1 cellular context compared by ENCODE assay signal in the genomic region with DNA sequence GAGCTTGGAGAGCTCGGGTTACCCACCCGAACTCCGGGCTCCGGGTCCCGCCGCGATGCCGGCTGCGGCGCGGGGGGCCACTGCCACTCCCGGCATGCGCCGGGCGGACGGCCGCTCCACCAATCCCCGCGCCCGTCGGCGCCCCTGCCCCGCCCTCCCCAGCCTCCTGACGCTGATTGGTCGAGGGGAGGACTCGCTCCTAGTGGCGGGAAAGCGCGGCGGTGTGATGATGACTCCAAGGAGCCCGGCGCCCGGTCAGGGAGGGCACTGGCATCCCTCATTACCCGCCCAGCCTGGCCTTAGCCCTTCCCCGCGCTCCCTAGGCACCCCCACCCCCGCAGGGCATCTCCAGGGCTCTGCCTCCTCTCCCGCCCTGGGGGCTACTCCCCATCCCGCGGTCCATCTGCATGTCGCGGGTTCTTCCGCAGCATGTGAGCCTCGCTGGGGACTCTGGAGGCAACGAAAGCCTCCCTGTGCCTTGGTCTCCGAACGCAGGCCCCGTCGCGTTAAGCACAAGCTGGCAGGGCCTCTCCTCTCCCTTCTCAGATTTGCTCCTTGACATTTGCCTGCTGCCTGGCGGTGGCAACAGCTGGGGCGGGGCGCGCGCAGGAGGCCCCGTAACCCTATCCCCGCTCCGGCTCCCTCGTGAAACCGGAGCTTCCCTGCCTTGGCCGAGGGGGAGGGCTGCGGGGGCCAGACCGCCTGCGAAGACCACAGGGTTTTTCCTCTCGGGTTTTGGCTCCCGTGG.
TF ChIP-seq lines count a peak whose summit lies in the region.

No MANE protein-coding gene starts in this region.

TF ChIP-seq in HEK293, 187 proteins besides CTCF, POLR2A, EP300 and RAD21 (continued from another document and continues in another):
- TF ChIP-seq ZNF521 (tag by site-specific recombination; IDR thresholded peaks at IDR 0.05) = no peak
- TF ChIP-seq ZEB2 (tag by site-specific recombination; IDR thresholded peaks at IDR 0.05) = peak; percentile 74
- TF ChIP-seq, protein P1, sequence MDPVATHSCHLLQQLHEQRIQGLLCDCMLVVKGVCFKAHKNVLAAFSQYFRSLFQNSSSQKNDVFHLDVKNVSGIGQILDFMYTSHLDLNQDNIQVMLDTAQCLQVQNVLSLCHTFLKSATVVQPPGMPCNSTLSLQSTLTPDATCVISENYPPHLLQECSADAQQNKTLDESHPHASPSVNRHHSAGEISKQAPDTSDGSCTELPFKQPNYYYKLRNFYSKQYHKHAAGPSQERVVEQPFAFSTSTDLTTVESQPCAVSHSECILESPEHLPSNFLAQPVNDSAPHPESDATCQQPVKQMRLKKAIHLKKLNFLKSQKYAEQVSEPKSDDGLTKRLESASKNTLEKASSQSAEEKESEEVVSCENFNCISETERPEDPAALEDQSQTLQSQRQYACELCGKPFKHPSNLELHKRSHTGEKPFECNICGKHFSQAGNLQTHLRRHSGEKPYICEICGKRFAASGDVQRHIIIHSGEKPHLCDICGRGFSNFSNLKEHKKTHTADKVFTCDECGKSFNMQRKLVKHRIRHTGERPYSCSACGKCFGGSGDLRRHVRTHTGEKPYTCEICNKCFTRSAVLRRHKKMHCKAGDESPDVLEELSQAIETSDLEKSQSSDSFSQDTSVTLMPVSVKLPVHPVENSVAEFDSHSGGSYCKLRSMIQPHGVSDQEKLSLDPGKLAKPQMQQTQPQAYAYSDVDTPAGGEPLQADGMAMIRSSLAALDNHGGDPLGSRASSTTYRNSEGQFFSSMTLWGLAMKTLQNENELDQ (tag by site-specific recombination; IDR thresholded peaks at IDR 0.05; ENCODE audit: low read depth) = no peak
- TF ChIP-seq ZSCAN23 (tag by site-specific recombination; IDR thresholded peaks at IDR 0.05) = peak; percentile 65; the same call in 1 of the 2 replicates
- no peak for TF ChIP-seq ZNF610 (tag by site-specific recombination; IDR thresholded peaks at IDR 0.05; ENCODE audit: borderline replicate concordance)
- TF ChIP-seq, protein P2, sequence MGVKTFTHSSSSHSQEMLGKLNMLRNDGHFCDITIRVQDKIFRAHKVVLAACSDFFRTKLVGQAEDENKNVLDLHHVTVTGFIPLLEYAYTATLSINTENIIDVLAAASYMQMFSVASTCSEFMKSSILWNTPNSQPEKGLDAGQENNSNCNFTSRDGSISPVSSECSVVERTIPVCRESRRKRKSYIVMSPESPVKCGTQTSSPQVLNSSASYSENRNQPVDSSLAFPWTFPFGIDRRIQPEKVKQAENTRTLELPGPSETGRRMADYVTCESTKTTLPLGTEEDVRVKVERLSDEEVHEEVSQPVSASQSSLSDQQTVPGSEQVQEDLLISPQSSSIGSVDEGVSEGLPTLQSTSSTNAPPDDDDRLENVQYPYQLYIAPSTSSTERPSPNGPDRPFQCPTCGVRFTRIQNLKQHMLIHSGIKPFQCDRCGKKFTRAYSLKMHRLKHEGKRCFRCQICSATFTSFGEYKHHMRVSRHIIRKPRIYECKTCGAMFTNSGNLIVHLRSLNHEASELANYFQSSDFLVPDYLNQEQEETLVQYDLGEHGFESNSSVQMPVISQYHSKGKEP (tag by site-specific recombination; IDR thresholded peaks at IDR 0.05) = 0 out of 2 replicates have a peak, but pooled peaks have one; percentile 3
- TF ChIP-seq, protein P3, sequence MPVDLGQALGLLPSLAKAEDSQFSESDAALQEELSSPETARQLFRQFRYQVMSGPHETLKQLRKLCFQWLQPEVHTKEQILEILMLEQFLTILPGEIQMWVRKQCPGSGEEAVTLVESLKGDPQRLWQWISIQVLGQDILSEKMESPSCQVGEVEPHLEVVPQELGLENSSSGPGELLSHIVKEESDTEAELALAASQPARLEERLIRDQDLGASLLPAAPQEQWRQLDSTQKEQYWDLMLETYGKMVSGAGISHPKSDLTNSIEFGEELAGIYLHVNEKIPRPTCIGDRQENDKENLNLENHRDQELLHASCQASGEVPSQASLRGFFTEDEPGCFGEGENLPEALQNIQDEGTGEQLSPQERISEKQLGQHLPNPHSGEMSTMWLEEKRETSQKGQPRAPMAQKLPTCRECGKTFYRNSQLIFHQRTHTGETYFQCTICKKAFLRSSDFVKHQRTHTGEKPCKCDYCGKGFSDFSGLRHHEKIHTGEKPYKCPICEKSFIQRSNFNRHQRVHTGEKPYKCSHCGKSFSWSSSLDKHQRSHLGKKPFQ (tag by site-specific recombination; IDR thresholded peaks at IDR 0.05) = peak; percentile 22; the same call in 1 of the 2 replicates
- TF ChIP-seq ZNF211 (tag by site-specific recombination; IDR thresholded peaks at IDR 0.05; ENCODE audit: low read depth) = no peak
- TF ChIP-seq TCF7L2 (IDR thresholded peaks at IDR 0.05; ENCODE audit: borderline replicate concordance, low read depth, low read length) = no peak
- TF ChIP-seq ZNF37A (tag by site-specific recombination; IDR thresholded peaks at IDR 0.05) = no peak
- peak; percentile 69; the same call in 1 of the 2 replicates for TF ChIP-seq GFI1B (tag by site-specific recombination; IDR thresholded peaks at IDR 0.05)
- peak; percentile 84 for TF ChIP-seq ZBTB20 (tag by site-specific recombination; IDR thresholded peaks at IDR 0.05)
- peak; percentile 66; the same call in 1 of the 2 replicates for TF ChIP-seq ZNF76 (tag by site-specific recombination; IDR thresholded peaks at IDR 0.05; ENCODE audit: borderline replicate concordance, low read depth)
- TF ChIP-seq, protein P4, sequence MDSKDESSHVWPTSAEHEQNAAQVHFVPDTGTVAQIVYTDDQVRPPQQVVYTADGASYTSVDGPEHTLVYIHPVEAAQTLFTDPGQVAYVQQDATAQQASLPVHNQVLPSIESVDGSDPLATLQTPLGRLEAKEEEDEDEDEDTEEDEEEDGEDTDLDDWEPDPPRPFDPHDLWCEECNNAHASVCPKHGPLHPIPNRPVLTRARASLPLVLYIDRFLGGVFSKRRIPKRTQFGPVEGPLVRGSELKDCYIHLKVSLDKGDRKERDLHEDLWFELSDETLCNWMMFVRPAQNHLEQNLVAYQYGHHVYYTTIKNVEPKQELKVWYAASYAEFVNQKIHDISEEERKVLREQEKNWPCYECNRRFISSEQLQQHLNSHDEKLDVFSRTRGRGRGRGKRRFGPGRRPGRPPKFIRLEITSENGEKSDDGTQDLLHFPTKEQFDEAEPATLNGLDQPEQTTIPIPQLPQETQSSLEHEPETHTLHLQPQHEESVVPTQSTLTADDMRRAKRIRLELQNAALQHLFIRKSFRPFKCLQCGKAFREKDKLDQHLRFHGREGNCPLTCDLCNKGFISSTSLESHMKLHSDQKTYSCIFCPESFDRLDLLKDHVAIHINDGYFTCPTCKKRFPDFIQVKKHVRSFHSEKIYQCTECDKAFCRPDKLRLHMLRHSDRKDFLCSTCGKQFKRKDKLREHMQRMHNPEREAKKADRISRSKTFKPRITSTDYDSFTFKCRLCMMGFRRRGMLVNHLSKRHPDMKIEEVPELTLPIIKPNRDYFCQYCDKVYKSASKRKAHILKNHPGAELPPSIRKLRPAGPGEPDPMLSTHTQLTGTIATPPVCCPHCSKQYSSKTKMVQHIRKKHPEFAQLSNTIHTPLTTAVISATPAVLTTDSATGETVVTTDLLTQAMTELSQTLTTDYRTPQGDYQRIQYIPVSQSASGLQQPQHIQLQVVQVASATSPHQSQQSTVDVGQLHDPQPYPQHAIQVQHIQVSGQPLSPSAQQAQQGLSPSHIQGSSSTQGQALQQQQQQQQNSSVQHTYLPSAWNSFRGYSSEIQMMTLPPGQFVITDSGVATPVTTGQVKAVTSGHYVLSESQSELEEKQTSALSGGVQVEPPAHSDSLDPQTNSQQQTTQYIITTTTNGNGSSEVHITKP (tag by site-specific recombination; IDR thresholded peaks at IDR 0.05) = peak; percentile 52; the same call in 1 of the 2 replicates
- TF ChIP-seq ZIC2 (tag by site-specific recombination; IDR thresholded peaks at IDR 0.05) = peak; percentile 94
- peak; percentile 80 for TF ChIP-seq KLF10 (tag by site-specific recombination; IDR thresholded peaks at IDR 0.05)
- no peak; the same call in 1 of the 2 replicates for TF ChIP-seq YY1 (tag by site-specific recombination; IDR thresholded peaks at IDR 0.05)
- TF ChIP-seq, protein P5, sequence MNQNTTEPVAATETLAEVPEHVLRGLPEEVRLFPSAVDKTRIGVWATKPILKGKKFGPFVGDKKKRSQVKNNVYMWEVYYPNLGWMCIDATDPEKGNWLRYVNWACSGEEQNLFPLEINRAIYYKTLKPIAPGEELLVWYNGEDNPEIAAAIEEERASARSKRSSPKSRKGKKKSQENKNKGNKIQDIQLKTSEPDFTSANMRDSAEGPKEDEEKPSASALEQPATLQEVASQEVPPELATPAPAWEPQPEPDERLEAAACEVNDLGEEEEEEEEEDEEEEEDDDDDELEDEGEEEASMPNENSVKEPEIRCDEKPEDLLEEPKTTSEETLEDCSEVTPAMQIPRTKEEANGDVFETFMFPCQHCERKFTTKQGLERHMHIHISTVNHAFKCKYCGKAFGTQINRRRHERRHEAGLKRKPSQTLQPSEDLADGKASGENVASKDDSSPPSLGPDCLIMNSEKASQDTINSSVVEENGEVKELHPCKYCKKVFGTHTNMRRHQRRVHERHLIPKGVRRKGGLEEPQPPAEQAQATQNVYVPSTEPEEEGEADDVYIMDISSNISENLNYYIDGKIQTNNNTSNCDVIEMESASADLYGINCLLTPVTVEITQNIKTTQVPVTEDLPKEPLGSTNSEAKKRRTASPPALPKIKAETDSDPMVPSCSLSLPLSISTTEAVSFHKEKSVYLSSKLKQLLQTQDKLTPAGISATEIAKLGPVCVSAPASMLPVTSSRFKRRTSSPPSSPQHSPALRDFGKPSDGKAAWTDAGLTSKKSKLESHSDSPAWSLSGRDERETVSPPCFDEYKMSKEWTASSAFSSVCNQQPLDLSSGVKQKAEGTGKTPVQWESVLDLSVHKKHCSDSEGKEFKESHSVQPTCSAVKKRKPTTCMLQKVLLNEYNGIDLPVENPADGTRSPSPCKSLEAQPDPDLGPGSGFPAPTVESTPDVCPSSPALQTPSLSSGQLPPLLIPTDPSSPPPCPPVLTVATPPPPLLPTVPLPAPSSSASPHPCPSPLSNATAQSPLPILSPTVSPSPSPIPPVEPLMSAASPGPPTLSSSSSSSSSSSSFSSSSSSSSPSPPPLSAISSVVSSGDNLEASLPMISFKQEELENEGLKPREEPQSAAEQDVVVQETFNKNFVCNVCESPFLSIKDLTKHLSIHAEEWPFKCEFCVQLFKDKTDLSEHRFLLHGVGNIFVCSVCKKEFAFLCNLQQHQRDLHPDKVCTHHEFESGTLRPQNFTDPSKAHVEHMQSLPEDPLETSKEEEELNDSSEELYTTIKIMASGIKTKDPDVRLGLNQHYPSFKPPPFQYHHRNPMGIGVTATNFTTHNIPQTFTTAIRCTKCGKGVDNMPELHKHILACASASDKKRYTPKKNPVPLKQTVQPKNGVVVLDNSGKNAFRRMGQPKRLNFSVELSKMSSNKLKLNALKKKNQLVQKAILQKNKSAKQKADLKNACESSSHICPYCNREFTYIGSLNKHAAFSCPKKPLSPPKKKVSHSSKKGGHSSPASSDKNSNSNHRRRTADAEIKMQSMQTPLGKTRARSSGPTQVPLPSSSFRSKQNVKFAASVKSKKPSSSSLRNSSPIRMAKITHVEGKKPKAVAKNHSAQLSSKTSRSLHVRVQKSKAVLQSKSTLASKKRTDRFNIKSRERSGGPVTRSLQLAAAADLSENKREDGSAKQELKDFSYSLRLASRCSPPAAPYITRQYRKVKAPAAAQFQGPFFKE (tag by site-specific recombination; IDR thresholded peaks at IDR 0.05; ENCODE audit: borderline replicate concordance) = no peak
- no peak for TF ChIP-seq ZNF350 (tag by site-specific recombination; IDR thresholded peaks at IDR 0.05)
- TF ChIP-seq, protein P6, sequence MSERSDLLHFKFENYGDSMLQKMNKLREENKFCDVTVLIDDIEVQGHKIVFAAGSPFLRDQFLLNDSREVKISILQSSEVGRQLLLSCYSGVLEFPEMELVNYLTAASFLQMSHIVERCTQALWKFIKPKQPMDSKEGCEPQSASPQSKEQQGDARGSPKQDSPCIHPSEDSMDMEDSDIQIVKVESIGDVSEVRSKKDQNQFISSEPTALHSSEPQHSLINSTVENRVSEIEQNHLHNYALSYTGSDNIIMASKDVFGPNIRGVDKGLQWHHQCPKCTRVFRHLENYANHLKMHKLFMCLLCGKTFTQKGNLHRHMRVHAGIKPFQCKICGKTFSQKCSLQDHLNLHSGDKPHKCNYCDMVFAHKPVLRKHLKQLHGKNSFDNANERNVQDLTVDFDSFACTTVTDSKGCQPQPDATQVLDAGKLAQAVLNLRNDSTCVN (tag by site-specific recombination; optimal IDR thresholded peaks at IDR 0.05) = peak; percentile 80
- peak; percentile 91 for TF ChIP-seq EGR2 (tag by site-specific recombination; IDR thresholded peaks at IDR 0.05; ENCODE audit: low read depth)
- TF ChIP-seq ZNF501 (tag by site-specific recombination; IDR thresholded peaks at IDR 0.05) = peak; percentile 80; the same call in 1 of the 2 replicates
- TF ChIP-seq ZNF335 (tag by site-specific recombination; conservative IDR thresholded peaks at IDR 0.05) = peak; percentile 89
- TF ChIP-seq, protein P7, sequence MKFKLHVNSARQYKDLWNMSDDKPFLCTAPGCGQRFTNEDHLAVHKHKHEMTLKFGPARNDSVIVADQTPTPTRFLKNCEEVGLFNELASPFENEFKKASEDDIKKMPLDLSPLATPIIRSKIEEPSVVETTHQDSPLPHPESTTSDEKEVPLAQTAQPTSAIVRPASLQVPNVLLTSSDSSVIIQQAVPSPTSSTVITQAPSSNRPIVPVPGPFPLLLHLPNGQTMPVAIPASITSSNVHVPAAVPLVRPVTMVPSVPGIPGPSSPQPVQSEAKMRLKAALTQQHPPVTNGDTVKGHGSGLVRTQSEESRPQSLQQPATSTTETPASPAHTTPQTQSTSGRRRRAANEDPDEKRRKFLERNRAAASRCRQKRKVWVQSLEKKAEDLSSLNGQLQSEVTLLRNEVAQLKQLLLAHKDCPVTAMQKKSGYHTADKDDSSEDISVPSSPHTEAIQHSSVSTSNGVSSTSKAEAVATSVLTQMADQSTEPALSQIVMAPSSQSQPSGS (tag by site-specific recombination; IDR thresholded peaks at IDR 0.05; ENCODE audit: low read depth) = no peak
- 0 out of 2 replicates have a peak, but pooled peaks have one; percentile 48 for TF ChIP-seq BCL11A (tag by site-specific recombination; IDR thresholded peaks at IDR 0.05; ENCODE audit: low read depth)
- TF ChIP-seq IKZF3 (tag by site-specific recombination; IDR thresholded peaks at IDR 0.05) = peak; percentile 81
- TF ChIP-seq, protein P8, sequence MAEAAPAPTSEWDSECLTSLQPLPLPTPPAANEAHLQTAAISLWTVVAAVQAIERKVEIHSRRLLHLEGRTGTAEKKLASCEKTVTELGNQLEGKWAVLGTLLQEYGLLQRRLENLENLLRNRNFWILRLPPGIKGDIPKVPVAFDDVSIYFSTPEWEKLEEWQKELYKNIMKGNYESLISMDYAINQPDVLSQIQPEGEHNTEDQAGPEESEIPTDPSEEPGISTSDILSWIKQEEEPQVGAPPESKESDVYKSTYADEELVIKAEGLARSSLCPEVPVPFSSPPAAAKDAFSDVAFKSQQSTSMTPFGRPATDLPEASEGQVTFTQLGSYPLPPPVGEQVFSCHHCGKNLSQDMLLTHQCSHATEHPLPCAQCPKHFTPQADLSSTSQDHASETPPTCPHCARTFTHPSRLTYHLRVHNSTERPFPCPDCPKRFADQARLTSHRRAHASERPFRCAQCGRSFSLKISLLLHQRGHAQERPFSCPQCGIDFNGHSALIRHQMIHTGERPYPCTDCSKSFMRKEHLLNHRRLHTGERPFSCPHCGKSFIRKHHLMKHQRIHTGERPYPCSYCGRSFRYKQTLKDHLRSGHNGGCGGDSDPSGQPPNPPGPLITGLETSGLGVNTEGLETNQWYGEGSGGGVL (tag by site-specific recombination; IDR thresholded peaks at IDR 0.05) = peak; percentile 77
- no peak for TF ChIP-seq MYNN (tag by site-specific recombination; IDR thresholded peaks at IDR 0.05; ENCODE audit: borderline replicate concordance)
- TF ChIP-seq KLF7 (tag by site-specific recombination; IDR thresholded peaks at IDR 0.05; ENCODE audit: borderline replicate concordance) = 0 out of 2 replicates have a peak, but pooled peaks have one; percentile 52
